1 cellular context compared by ENCODE assay signal in the genomic region with DNA sequence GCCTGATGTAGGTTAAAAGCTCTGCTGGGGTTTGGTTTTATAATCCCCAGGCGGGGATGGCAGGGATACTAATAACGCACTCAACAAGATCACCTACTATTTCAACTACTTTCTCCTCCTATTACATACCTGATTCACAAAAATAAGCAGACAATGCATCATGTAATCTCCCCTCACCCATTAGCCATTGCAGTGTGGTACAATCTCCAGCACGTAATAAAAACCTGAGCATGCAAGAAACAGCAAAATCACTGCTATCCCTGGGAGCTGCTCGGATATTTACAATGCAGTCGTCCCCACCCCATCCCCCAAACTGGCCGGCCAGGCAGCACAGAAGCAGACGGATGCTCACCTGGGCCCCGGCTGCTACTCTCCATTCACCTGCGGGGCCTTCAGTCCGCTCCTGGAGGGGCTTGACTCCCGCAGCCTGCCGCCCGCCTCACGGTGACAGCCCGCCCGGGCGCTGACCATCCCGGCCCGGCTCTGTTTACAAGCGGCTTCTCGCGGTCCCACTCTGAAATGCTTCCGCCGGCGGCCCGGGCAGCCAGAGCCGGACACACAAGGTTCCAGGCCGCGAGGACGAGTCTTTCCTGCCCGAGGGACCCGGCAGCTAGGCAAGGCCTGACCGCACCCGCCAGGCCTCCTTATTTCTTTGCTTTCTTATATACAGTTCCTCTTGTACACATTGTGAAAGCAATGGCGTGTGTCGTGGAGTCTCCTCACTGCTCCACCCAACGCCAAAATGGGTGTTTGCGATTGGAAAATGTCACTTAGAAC.
TF ChIP-seq lines count a peak whose summit lies in the region.

A gene with protein sequence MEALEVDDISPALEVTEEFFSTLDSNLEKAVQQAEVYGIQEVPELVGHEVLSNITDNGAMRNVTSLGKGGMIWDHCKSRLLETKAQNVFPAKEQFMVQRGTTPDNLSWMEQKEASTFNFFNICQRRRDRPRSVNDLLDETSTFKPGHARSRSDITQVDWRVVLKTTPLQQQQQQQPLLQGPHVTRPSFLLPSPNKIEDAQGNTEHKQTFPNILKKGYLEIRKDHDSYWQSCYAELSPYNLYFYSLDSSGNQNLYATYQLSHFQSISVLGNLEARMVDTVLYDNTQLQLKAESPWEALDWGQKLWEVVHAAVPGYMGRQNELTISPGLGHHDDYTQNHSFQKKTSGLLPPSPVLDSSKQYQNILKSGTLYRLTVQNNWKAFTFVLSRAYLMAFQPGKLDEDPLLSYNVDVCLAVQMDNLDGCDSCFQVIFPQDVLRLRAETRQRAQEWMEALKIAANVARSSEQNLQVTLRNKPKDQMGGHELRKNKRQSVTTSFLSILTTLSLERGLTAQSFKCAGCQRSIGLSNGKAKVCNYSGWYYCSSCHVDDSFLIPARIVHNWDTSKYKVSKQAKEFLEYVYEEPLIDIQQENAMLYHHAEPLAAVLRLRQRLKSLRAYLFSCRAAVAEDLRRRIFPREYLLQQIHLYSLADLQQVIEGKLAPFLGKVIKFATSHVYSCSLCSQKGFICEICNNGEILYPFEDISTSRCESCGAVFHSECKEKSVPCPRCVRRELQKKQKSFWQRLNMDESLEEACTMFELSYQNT (minus strand): TSS at position 491 of the 777 bp plus-strand sequence. CDS start 23,888 bp downstream, outside the sequence.

TF ChIP-seq in K562, 482 proteins besides CTCF, POLR2A, EP300 and RAD21 (continued from another document and continues in another):
- TF ChIP-seq AFF1 (IDR thresholded peaks at IDR 0.05; ENCODE audit: low read depth in 1 of 2, partially characterized antibody in 2 of 2) (no peak), STAG1 (CRISPR knock-in tag; IDR thresholded peaks at IDR 0.05; ENCODE audit: borderline replicate concordance) (no peak), EHMT2 (IDR thresholded peaks at IDR 0.05) (no peak), RUNX1 (IDR thresholded peaks at IDR 0.05; ENCODE audit: low read depth) (no peak), SRSF7 (optimal IDR thresholded peaks at IDR 0.05; ENCODE audit: low read depth, low read length) (no peak), EGR1 (conservative IDR thresholded peaks at IDR 0.05) (no peak), ZC3H8 (IDR thresholded peaks at IDR 0.05) (no peak), NONO (IDR thresholded peaks at IDR 0.05; ENCODE audit: low read depth in 2 of 2, low read length in 1 of 2) (0 out of 4 replicates have a peak, but pooled peaks of 1 of the 2 experiments have one; percentile 13), PRPF4 (IDR thresholded peaks at IDR 0.05; ENCODE audit: insufficient read depth, low read depth, low read length, poor library complexity, severe bottlenecking) (no peak), CBX2 (IDR thresholded peaks at IDR 0.05; ENCODE audit: insufficient read depth, low read length, poor library complexity, severe bottlenecking) (no peak), CHD7 (IDR thresholded peaks at IDR 0.05; ENCODE audit: low read depth, low read length) (no peak), ATF1 (CRISPR knock-in tag; IDR thresholded peaks at IDR 0.05) (no peak), ATF1 (tag; IDR thresholded peaks at IDR 0.05) (peak; percentile 53; the same call in 1 of the 2 replicates), TAF7 (tag; IDR thresholded peaks at IDR 0.05) (peak; percentile 94), PHB2 (IDR thresholded peaks at IDR 0.05; ENCODE audit: low read depth) (no peak), HMG20B (CRISPR knock-in tag; IDR thresholded peaks at IDR 0.05) (no peak), KDM2B (CRISPR knock-in tag; IDR thresholded peaks at IDR 0.05) (no peak; the same call in 1 of the 2 replicates), ZBTB17 (CRISPR knock-in tag; IDR thresholded peaks at IDR 0.05) (0 out of 2 replicates have a peak, but pooled peaks have one; percentile 36), STAT5A (IDR thresholded peaks at IDR 0.05; ENCODE audit: borderline replicate concordance, low read length) (no peak), ZNF77 (CRISPR knock-in tag; IDR thresholded peaks at IDR 0.05) (no peak), FOXM1 (IDR thresholded peaks at IDR 0.05; ENCODE audit: low read depth) (no peak), FOXM1 (CRISPR knock-in tag; IDR thresholded peaks at IDR 0.05; ENCODE audit: low read depth) (no peak), MCM2 (IDR thresholded peaks at IDR 0.05; ENCODE audit: low read depth) (no peak), E2F6 (IDR thresholded peaks at IDR 0.05; ENCODE audit: borderline replicate concordance in 1 of 2, extremely low read depth in 1 of 2, insufficient read depth in 1 of 2, insufficient read length in 1 of 2, low read depth in 1 of 2, low read length in 1 of 2, poor library complexity in 1 of 2, severe bottlenecking in 1 of 2) (peak in 1 of 2 experiments; percentile 62), ZNF133 (CRISPR knock-in tag; IDR thresholded peaks at IDR 0.05) (no peak), HMG20A (CRISPR knock-in tag; conservative IDR thresholded peaks at IDR 0.05) (no peak), TRIM24 (IDR thresholded peaks at IDR 0.05) (peak in 1 of 2 experiments; percentile 94; a peak in 2 of 4 replicates), KAT2B (IDR thresholded peaks at IDR 0.05; ENCODE audit: low read depth, low read length) (no peak), TAL1 (IDR thresholded peaks at IDR 0.05) (no peak), ZNF707 (CRISPR knock-in tag; conservative IDR thresholded peaks at IDR 0.05) (no peak)
- TF ChIP-seq, protein P1, sequence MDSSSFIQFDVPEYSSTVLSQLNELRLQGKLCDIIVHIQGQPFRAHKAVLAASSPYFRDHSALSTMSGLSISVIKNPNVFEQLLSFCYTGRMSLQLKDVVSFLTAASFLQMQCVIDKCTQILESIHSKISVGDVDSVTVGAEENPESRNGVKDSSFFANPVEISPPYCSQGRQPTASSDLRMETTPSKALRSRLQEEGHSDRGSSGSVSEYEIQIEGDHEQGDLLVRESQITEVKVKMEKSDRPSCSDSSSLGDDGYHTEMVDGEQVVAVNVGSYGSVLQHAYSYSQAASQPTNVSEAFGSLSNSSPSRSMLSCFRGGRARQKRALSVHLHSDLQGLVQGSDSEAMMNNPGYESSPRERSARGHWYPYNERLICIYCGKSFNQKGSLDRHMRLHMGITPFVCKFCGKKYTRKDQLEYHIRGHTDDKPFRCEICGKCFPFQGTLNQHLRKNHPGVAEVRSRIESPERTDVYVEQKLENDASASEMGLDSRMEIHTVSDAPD (CRISPR knock-in tag; IDR thresholded peaks at IDR 0.05), result no peak
- TF ChIP-seq, protein P2, sequence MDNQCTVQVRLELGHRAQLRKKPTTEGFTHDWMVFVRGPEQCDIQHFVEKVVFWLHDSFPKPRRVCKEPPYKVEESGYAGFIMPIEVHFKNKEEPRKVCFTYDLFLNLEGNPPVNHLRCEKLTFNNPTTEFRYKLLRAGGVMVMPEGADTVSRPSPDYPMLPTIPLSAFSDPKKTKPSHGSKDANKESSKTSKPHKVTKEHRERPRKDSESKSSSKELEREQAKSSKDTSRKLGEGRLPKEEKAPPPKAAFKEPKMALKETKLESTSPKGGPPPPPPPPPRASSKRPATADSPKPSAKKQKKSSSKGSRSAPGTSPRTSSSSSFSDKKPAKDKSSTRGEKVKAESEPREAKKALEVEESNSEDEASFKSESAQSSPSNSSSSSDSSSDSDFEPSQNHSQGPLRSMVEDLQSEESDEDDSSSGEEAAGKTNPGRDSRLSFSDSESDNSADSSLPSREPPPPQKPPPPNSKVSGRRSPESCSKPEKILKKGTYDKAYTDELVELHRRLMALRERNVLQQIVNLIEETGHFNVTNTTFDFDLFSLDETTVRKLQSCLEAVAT (IDR thresholded peaks at IDR 0.05), result no peak
